ENCODE assay signal across 14 cellular contexts in the genomic region with DNA sequence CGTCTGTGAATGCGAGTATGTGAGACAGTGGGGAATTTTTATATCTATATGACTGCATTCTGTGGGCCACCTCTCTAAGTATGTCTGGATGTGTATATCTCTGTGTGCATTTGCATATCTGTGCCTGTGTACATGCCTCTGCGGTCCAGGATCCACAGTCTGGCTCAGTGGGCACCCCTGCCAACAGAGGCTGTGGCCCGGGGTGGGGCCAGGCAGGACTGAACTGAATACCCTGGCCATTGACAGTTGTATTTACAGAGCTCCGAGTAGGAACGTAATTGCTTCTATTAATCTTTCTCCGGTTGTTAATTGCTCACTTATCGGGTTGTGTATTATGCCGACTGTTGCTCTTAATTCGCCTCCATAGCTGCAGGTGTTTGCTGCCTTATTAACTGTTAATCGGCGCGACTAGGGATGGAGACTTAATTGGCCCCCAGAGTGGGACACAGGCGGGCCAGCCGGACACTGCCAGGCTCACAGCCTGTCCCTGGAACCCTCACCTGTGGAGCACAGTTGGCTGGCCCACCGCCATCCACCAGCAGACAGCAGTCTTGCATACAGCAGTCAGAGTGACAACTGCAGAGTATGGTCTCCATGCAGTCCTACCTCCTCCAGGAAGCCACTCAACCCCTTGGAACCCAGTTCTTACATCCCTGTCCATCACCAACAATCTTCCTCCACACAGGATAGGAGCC. TPM values are rescaled to one million over a fixed set of nuclear protein-coding genes. Genes with fewer than 3 reads are reported as not detected.
DNase-seq lines count a peak whose midpoint lies in the region; ATAC-seq, FAIRE-seq and TF ChIP-seq lines count a peak whose summit lies in the region.
"Had no signal": no experiment of that assay in that cellular context is flagged by ENCODE, and none has a peak within 500 bp of the region (broad histone marks: within the 10 kb centered on the region; RNA-seq: fewer than 3 reads in every experiment).

No MANE protein-coding gene starts in this region.

- H3K27ac ChIP-seq in CD8-positive, alpha-beta memory T cell (ENCODE audit: low read depth, low read length), result no peak overlapping the region

- peak in 1 of 5 donors; percentile 22 for DNase-seq in CD8-positive, alpha-beta memory T cell
- DNase-seq in NCI-H1436 treated with DMSO at 0.1 percent for 48 hours (lab: John Stamatoyannopoulos, UW) (peak; percentile 26), WTC11 (ENCODE audit: low spot score) (peak; percentile 6), HTR-8/SVneo (ENCODE audit: insufficient read length, low spot score) (no peak), AG20443 (ENCODE audit: low spot score) (no peak), NCI-H1048 (lab: John Stamatoyannopoulos, UW) (no peak), frontal cortex (ENCODE audit: low spot score in 2 of 2) (no peak)
- peak; percentile 38 for DNase-seq in natural killer cell treated with Interleukin-12 subunit alpha and Interleukin-12 subunit beta and Interleukin-15 and Interleukin-18, amount 100 ng/mL, for 72 hours (ENCODE audit: low spot score)
- DNase-seq: activated naive CD4-positive, alpha-beta T cell treated with anti-CD3 and anti-CD28 coated beads, Interleukin-2, amount 10 ng/mL, durations not matched to agents 7 days and 5 days; DMS 273 treated with DMSO at 0.1 percent for 48 hours; effector CD4-positive, alpha-beta T cell; left ventricle myocardium superior; NCI-H1694; NCI-H510A treated with DMSO at 0.1 percent for 48 hours had no signal

- no peak for ATAC-seq in WTC11
- ATAC-seq in natural killer cell treated with Interleukin-12 subunit alpha and Interleukin-12 subunit beta and Interleukin-15 and Interleukin-18, amount 100 ng/mL, for 72 hours, result no peak
- ATAC-seq: left ventricle myocardium superior had no signal

- H3K4me3 Mint-ChIP-seq in CD8-positive, alpha-beta memory T cell, result peak overlapping the region in 4 of 7 donors; percentile 20 to 52 (median 45)
- H3K4me3 Mint-ChIP-seq in WTC11, result no peak overlapping the region
- no peak overlapping the region for H3K4me3 Mint-ChIP-seq in natural killer cell treated with Interleukin-12 subunit alpha and Interleukin-12 subunit beta and Interleukin-15 and Interleukin-18, amount 100 ng/mL, for 72 hours
- H3K4me3 Mint-ChIP-seq: activated naive CD4-positive, alpha-beta T cell treated with anti-CD3 and anti-CD28 coated beads, Interleukin-2, amount 10 ng/mL, durations not matched to agents 7 days and 5 days had no signal

- POLR2A ChIA-PET in CD8-positive, alpha-beta memory T cell (lab: Charles Lee), result no interaction called here
- POLR2A ChIA-PET in WTC11 (lab: Charles Lee), result no interaction called here

- no peaks in the 10 kb centered on the region for H3K9me3 Mint-ChIP-seq in CD8-positive, alpha-beta memory T cell
- no peaks in the 10 kb centered on the region for H3K9me3 Mint-ChIP-seq in WTC11
- no peaks in the 10 kb centered on the region for H3K9me3 Mint-ChIP-seq in natural killer cell treated with Interleukin-12 subunit alpha and Interleukin-12 subunit beta and Interleukin-15 and Interleukin-18, amount 100 ng/mL, for 72 hours
- H3K9me3 Mint-ChIP-seq: activated naive CD4-positive, alpha-beta T cell treated with anti-CD3 and anti-CD28 coated beads, Interleukin-2, amount 10 ng/mL, durations not matched to agents 7 days and 5 days had no signal

- TF ChIP-seq CTCF in WTC11 (IDR thresholded peaks at IDR 0.05), result no peak

- no peaks in the 10 kb centered on the region for H3K36me3 ChIP-seq in CD8-positive, alpha-beta memory T cell (ENCODE audit: insufficient read depth, low read length)

- H3K27ac Mint-ChIP-seq in CD8-positive, alpha-beta memory T cell, result peak overlapping the region in 6 of 8 donors; percentile 38 to 98 (median 79)
- no peak overlapping the region; the same call in none of the 2 replicates for H3K27ac Mint-ChIP-seq in WTC11
- no peak overlapping the region for H3K27ac Mint-ChIP-seq in natural killer cell treated with Interleukin-12 subunit alpha and Interleukin-12 subunit beta and Interleukin-15 and Interleukin-18, amount 100 ng/mL, for 72 hours
- H3K27ac Mint-ChIP-seq: activated naive CD4-positive, alpha-beta T cell treated with anti-CD3 and anti-CD28 coated beads, Interleukin-2, amount 10 ng/mL, durations not matched to agents 7 days and 5 days had no signal

- H3K4me1 Mint-ChIP-seq in CD8-positive, alpha-beta memory T cell, result peaks cover 7 to 16% (median 10%) of the 10 kb centered on the region in 3 donors
- peaks cover 26% of the 10 kb centered on the region for H3K4me1 Mint-ChIP-seq in WTC11
- peaks cover 9 to 12% of the 10 kb centered on the region in 2 donors for H3K4me1 Mint-ChIP-seq in natural killer cell treated with Interleukin-12 subunit alpha and Interleukin-12 subunit beta and Interleukin-15 and Interleukin-18, amount 100 ng/mL, for 72 hours (ENCODE audit: low read depth in 2 of 2)

- CTCF ChIA-PET in CD8-positive, alpha-beta memory T cell (lab: Charles Lee), result interaction anchor here (4.9 to 5.7 kb wide), 2 partner anchors 24 to 124 kb away, joined by 54 to 89 read pairs; a partner anchor contains a TSS
- CTCF ChIA-PET in WTC11 (lab: Charles Lee), result no interaction called here

- H3K27me3 ChIP-seq in CD8-positive, alpha-beta memory T cell (ENCODE audit: insufficient read depth, low read length, poor library complexity, severe bottlenecking), result no peaks in the 10 kb centered on the region

- no peak overlapping the region for H3K4me3 ChIP-seq in CD8-positive, alpha-beta memory T cell (ENCODE audit: low read length)

- no peaks in the 10 kb centered on the region for H3K36me3 Mint-ChIP-seq in CD8-positive, alpha-beta memory T cell
- H3K36me3 Mint-ChIP-seq in WTC11, result no peaks in the 10 kb centered on the region
- H3K36me3 Mint-ChIP-seq in natural killer cell treated with Interleukin-12 subunit alpha and Interleukin-12 subunit beta and Interleukin-15 and Interleukin-18, amount 100 ng/mL, for 72 hours, result no peaks in the 10 kb centered on the region
- H3K36me3 Mint-ChIP-seq: activated naive CD4-positive, alpha-beta T cell treated with anti-CD3 and anti-CD28 coated beads, Interleukin-2, amount 10 ng/mL, durations not matched to agents 7 days and 5 days had no signal

- H3K4me1 ChIP-seq in CD8-positive, alpha-beta memory T cell (ENCODE audit: insufficient read depth, low read length), result peaks cover 6% of the 10 kb centered on the region

- no peaks in the 10 kb centered on the region for H3K9me3 ChIP-seq in CD8-positive, alpha-beta memory T cell (ENCODE audit: low read length)

- FAIRE-seq in HTR-8/SVneo (lab: Jason Lieb, UNC) (no peak), frontal cortex (lab: Jason Lieb, UNC) (no peak)

- no peaks in the 10 kb centered on the region for H3K27me3 Mint-ChIP-seq in CD8-positive, alpha-beta memory T cell
- H3K27me3 Mint-ChIP-seq in WTC11 (ENCODE audit: low read depth), result no peaks in the 10 kb centered on the region
- no peaks in the 10 kb centered on the region for H3K27me3 Mint-ChIP-seq in natural killer cell treated with Interleukin-12 subunit alpha and Interleukin-12 subunit beta and Interleukin-15 and Interleukin-18, amount 100 ng/mL, for 72 hours

TF ChIP-seq in WTC11, 78 proteins besides CTCF, POLR2A, EP300 and RAD21 (continues in another document):
- TF ChIP-seq NR3C1 (CRISPR knock-in tag; conservative IDR thresholded peaks at IDR 0.05; ENCODE audit: low read depth) (no peak), FOXJ3 (CRISPR knock-in tag; IDR thresholded peaks at IDR 0.05; ENCODE audit: borderline replicate concordance) (no peak), TEAD4 (CRISPR knock-in tag; IDR thresholded peaks at IDR 0.05) (no peak), SMAD3 (CRISPR knock-in tag; IDR thresholded peaks at IDR 0.05; ENCODE audit: borderline replicate concordance) (no peak), ZNF396 (CRISPR knock-in tag; IDR thresholded peaks at IDR 0.05; ENCODE audit: borderline replicate concordance) (no peak), ESRRA (CRISPR knock-in tag; IDR thresholded peaks at IDR 0.05; ENCODE audit: borderline replicate concordance) (no peak)
- TF ChIP-seq, protein P1, sequence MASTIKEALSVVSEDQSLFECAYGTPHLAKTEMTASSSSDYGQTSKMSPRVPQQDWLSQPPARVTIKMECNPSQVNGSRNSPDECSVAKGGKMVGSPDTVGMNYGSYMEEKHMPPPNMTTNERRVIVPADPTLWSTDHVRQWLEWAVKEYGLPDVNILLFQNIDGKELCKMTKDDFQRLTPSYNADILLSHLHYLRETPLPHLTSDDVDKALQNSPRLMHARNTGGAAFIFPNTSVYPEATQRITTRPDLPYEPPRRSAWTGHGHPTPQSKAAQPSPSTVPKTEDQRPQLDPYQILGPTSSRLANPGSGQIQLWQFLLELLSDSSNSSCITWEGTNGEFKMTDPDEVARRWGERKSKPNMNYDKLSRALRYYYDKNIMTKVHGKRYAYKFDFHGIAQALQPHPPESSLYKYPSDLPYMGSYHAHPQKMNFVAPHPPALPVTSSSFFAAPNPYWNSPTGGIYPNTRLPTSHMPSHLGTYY (CRISPR knock-in tag; IDR thresholded peaks at IDR 0.05), result no peak
- TF ChIP-seq, protein P2, sequence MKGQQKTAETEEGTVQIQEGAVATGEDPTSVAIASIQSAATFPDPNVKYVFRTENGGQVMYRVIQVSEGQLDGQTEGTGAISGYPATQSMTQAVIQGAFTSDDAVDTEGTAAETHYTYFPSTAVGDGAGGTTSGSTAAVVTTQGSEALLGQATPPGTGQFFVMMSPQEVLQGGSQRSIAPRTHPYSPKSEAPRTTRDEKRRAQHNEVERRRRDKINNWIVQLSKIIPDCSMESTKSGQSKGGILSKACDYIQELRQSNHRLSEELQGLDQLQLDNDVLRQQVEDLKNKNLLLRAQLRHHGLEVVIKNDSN (CRISPR knock-in tag; IDR thresholded peaks at IDR 0.05), result no peak

RNA-seq across cellular contexts. Expression of a gene that starts 22.4 kb away (rescaled TPM):
- total RNA-seq in CD8-positive, alpha-beta memory T cell, result under 1 TPM; 0.35 to 0.57 TPM
- polyA plus RNA-seq in CD8-positive, alpha-beta memory T cell, result 0.24 TPM
- total RNA-seq in WTC11 (2021) (29.6 to 39.3 TPM (median 30.1 TPM) in 3 replicates), frontal cortex (42.4 TPM)
- 1 to 10 TPM in 1 of 2 donors, not detected in 1; 1.2 TPM for total RNA-seq in natural killer cell treated with Interleukin-12 subunit alpha and Interleukin-12 subunit beta and Interleukin-15 and Interleukin-18, amount 100 ng/mL, for 72 hours

RNA-seq across cellular contexts. Expression of a gene that starts 29.3 kb away (rescaled TPM):
- total RNA-seq in CD8-positive, alpha-beta memory T cell, result under 1 TPM in 1 of 2 experiments, not detected in 1; 0.18 TPM
- polyA plus RNA-seq in CD8-positive, alpha-beta memory T cell, result not detected
- total RNA-seq in WTC11 (2021) (3.0 to 4.9 TPM (median 3.7 TPM) in 3 replicates), frontal cortex (under 0.01 TPM)
- not detected for total RNA-seq in natural killer cell treated with Interleukin-12 subunit alpha and Interleukin-12 subunit beta and Interleukin-15 and Interleukin-18, amount 100 ng/mL, for 72 hours
- total RNA-seq: left ventricle myocardium superior had no signal

Comparison
In these comparisons a context has a peak if more than half of its experiments do, and no peak if none do; other contexts are left out.
1. DNase-seq: peak in NCI-H1436 treated with DMSO at 0.1 percent for 48 hours (single experiment), WTC11 (single experiment) and natural killer cell treated with Interleukin-12 subunit alpha and Interleukin-12 subunit beta and Interleukin-15 and Interleukin-18, amount 100 ng/mL, for 72 hours (single experiment); none in HTR-8/SVneo (single experiment), AG20443 (single experiment), NCI-H1048 (single experiment) and frontal cortex (0 of 2).
2. H3K27ac Mint-ChIP-seq: peak in CD8-positive, alpha-beta memory T cell (6 of 8); none in WTC11 (single experiment) and natural killer cell treated with Interleukin-12 subunit alpha and Interleukin-12 subunit beta and Interleukin-15 and Interleukin-18, amount 100 ng/mL, for 72 hours (0 of 2).
3. H3K4me3 Mint-ChIP-seq: peak in CD8-positive, alpha-beta memory T cell (4 of 7); none in WTC11 (single experiment) and natural killer cell treated with Interleukin-12 subunit alpha and Interleukin-12 subunit beta and Interleukin-15 and Interleukin-18, amount 100 ng/mL, for 72 hours (single experiment).
4. RNA of a gene that starts 22.4 kb away (total RNA-seq): 42.4 TPM in frontal cortex (single experiment) and 29.6 to 39.3 TPM in WTC11; 1.2 TPM in natural killer cell treated with Interleukin-12 subunit alpha and Interleukin-12 subunit beta and Interleukin-15 and Interleukin-18, amount 100 ng/mL, for 72 hours and 0.35 to 0.57 TPM in CD8-positive, alpha-beta memory T cell; every median in the first group is over 10 times any median in the second.